ENCODE assay signal across 8 cellular contexts in the genomic region with DNA sequence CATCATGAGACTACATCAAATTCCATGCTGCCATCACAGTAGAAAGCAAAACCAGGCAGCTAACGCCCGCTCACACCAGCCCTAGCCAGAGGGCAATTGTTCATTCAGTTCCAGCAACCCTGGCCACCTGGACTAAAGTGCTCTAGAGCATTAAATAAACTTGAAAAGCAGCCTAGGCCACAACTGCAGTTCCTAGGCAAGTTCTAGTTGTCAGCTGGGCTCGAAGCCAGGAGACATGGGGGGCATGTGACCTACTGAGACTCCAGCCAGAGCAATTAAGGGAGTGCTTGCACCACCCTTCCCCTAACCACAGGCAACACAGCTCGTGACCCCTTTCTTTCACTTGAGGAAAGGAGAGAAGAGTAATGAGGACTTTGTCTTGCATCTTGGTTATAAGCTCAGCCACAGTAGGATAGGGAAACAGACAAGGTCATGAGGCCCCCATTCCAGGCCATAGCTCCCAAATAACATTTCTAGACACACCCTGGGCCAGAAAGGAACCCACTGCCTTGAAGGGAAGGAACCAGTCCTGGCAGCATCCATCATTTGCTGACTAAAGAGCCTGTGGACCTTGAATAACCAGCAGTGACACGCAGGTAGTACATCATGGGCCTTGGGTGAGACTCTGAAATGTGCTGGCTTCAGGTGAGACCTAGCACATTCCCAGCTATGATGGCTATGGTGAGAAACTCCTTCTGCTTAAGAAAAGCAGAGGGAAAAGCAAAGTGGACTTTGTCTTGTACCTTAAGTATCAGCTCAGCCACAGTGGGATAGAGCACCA.
DNase-seq lines count a peak whose midpoint lies in the region; ATAC-seq and TF ChIP-seq lines count a peak whose summit lies in the region.

No MANE protein-coding gene starts in this region.

- no peaks in the 10 kb centered on the region for H3K4me1 Mint-ChIP-seq in activated T-helper 1 cell treated with anti-CD3 and anti-CD28 coated beads, Interleukin-12 subunit alpha, Interleukin-12 subunit beta, Interleukin-2, Interleukin-4 antibody, amounts not matched to agents 30 ng/mL and 10 ng/mL and 1 ng/mL, durations not matched to agents 14 hours and 24 hours and 36 hours (ENCODE audit: low read depth)

- peak; percentile 65 for ATAC-seq in gastroesophageal sphincter
- ATAC-seq in HG03159 (IDR thresholded peaks at IDR 0.05; ENCODE audit: unreplicated experiment) = no peak
- ATAC-seq in HG02571 (IDR thresholded peaks at IDR 0.05; ENCODE audit: unreplicated experiment) = no peak

- no peaks in the 10 kb centered on the region for H3K27me3 Mint-ChIP-seq in activated T-helper 1 cell treated with anti-CD3 and anti-CD28 coated beads, Interleukin-12 subunit alpha, Interleukin-12 subunit beta, Interleukin-2, Interleukin-4 antibody, amounts not matched to agents 30 ng/mL and 10 ng/mL and 1 ng/mL, durations not matched to agents 14 hours and 24 hours and 36 hours (ENCODE audit: insufficient read depth)

- TF ChIP-seq EP300 in gastroesophageal sphincter (IDR thresholded peaks at IDR 0.05) (no peak), stomach (IDR thresholded peaks at IDR 0.05) (no peak)

- H3K4me3 ChIP-seq in gastroesophageal sphincter (no peak overlapping the region), stomach (no peak overlapping the region), spleen (no peak overlapping the region)

- H3K27ac Mint-ChIP-seq in activated T-helper 1 cell treated with anti-CD3 and anti-CD28 coated beads, Interleukin-12 subunit alpha, Interleukin-12 subunit beta, Interleukin-2, Interleukin-4 antibody, amounts not matched to agents 30 ng/mL and 10 ng/mL and 1 ng/mL, durations not matched to agents 14 hours and 24 hours and 36 hours = no peak overlapping the region

- H3K36me3 Mint-ChIP-seq in activated T-helper 1 cell treated with anti-CD3 and anti-CD28 coated beads, Interleukin-12 subunit alpha, Interleukin-12 subunit beta, Interleukin-2, Interleukin-4 antibody, amounts not matched to agents 30 ng/mL and 10 ng/mL and 1 ng/mL, durations not matched to agents 14 hours and 24 hours and 36 hours (ENCODE audit: low read depth) = peaks cover 43% of the 10 kb centered on the region

- H3K27me3 ChIP-seq in gastroesophageal sphincter = no peaks in the 10 kb centered on the region
- no peaks in the 10 kb centered on the region for H3K27me3 ChIP-seq in stomach
- no peaks in the 10 kb centered on the region for H3K27me3 ChIP-seq in spleen (replicated peaks in 1 of 7)

- H3K9me3 Mint-ChIP-seq in activated T-helper 1 cell treated with anti-CD3 and anti-CD28 coated beads, Interleukin-12 subunit alpha, Interleukin-12 subunit beta, Interleukin-2, Interleukin-4 antibody, amounts not matched to agents 30 ng/mL and 10 ng/mL and 1 ng/mL, durations not matched to agents 14 hours and 24 hours and 36 hours = peaks cover 27% of the 10 kb centered on the region

- intact Hi-C loops in stomach (cut with DNase I; ENCODE audit: low total_unique reads) = no loop called here
- intact Hi-C loops in spleen (cut with DNase I; ENCODE audit: low total_unique reads) = no loop called here
- intact Hi-C loops in activated T-helper 1 cell treated with anti-CD3 and anti-CD28 coated beads, Interleukin-12 subunit alpha, Interleukin-12 subunit beta, Interleukin-2, Interleukin-4 antibody, amounts not matched to agents 30 ng/mL and 10 ng/mL and 1 ng/mL, durations not matched to agents 14 hours and 24 hours and 36 hours (cut with micrococcal nuclease) = no loop called here

- H3K27ac ChIP-seq in gastroesophageal sphincter (no peak overlapping the region), stomach (peak overlapping the region in 4 of 5 donors; percentile 18 to 25 (median 22)), spleen (peak overlapping the region in 2 of 8 donors; percentile 2 to 10)

- peaks cover 0 to 20% (median 0%) of the 10 kb centered on the region in 3 donors for H3K9me3 ChIP-seq in gastroesophageal sphincter
- H3K9me3 ChIP-seq in stomach = peaks cover 0 to 21% (median 10%) of the 10 kb centered on the region in 4 donors
- H3K9me3 ChIP-seq in spleen = peaks cover 6 to 27% (median 26%) of the 10 kb centered on the region in 8 donors

- H3K36me3 ChIP-seq in gastroesophageal sphincter (peaks cover 0 to 35% of the 10 kb centered on the region in 2 donors), stomach (peaks cover 0 to 35% (median 4%) of the 10 kb centered on the region in 4 donors), spleen (peaks cover 0 to 42% (median 3%) of the 10 kb centered on the region in 6 donors)

- 68 to 100% methylated on average over 1 to 5 of the region's 5 CpGs for WGBS in gastroesophageal sphincter (ENCODE audit: low coverage in 1 of 2), 2 donors
- WGBS in stomach, 5 donors = 38 to 67% (median 53%) methylated on average over 5 of the region's 5 CpGs
- WGBS in spleen, 5 donors = 50 to 78% (median 70%) methylated on average over 5 of the region's 5 CpGs

- H3K4me3 Mint-ChIP-seq in activated T-helper 1 cell treated with anti-CD3 and anti-CD28 coated beads, Interleukin-12 subunit alpha, Interleukin-12 subunit beta, Interleukin-2, Interleukin-4 antibody, amounts not matched to agents 30 ng/mL and 10 ng/mL and 1 ng/mL, durations not matched to agents 14 hours and 24 hours and 36 hours = no peak overlapping the region

- TF ChIP-seq CTCF in gastroesophageal sphincter (IDR thresholded peaks at IDR 0.05) (no peak), stomach (IDR thresholded peaks at IDR 0.05) (no peak), spleen (IDR thresholded peaks at IDR 0.05 in 8 of 11, conservative IDR thresholded peaks at IDR 0.05 in 3 of 11) (no peak)

- no peak for TF ChIP-seq POLR2A in gastroesophageal sphincter (IDR thresholded peaks at IDR 0.05)
- no peak for TF ChIP-seq POLR2A in stomach (IDR thresholded peaks at IDR 0.05)
- no peak for TF ChIP-seq POLR2A in spleen (IDR thresholded peaks at IDR 0.05)

- DNase-seq in HT-29 (ENCODE audit: low spot score) = peak; percentile 56
- peak; percentile 25 for DNase-seq in SKM-1 (lab: John Stamatoyannopoulos, UW; ENCODE audit: unreplicated experiment)
- peak; percentile 72 for DNase-seq in stomach
- DNase-seq in spleen = no peak
- DNase-seq in activated T-helper 1 cell treated with anti-CD3 and anti-CD28 coated beads, Interleukin-12 subunit alpha, Interleukin-12 subunit beta, Interleukin-2, Interleukin-4 antibody, amounts not matched to agents 30 ng/mL and 10 ng/mL and 1 ng/mL, durations not matched to agents 14 hours and 24 hours and 36 hours (ENCODE audit: low spot score) = no peak

- peaks cover 0 to 13% (median 6%) of the 10 kb centered on the region in 3 donors for H3K4me1 ChIP-seq in gastroesophageal sphincter
- peaks cover 13 to 48% (median 19%) of the 10 kb centered on the region in 4 donors for H3K4me1 ChIP-seq in stomach
- H3K4me1 ChIP-seq in spleen = peaks cover 0 to 12% (median 6%) of the 10 kb centered on the region in 6 donors

Comparison
In these comparisons a context has a peak if more than half of its experiments do, and no peak if none do; other contexts are left out.
1. DNase-seq: peak in HT-29 (single experiment), SKM-1 (single experiment) and stomach (single experiment); none in spleen (single experiment) and activated T-helper 1 cell treated with anti-CD3 and anti-CD28 coated beads, Interleukin-12 subunit alpha, Interleukin-12 subunit beta, Interleukin-2, Interleukin-4 antibody, amounts not matched to agents 30 ng/mL and 10 ng/mL and 1 ng/mL, durations not matched to agents 14 hours and 24 hours and 36 hours (single experiment).
2. H3K27ac ChIP-seq: peak in stomach (4 of 5); none in gastroesophageal sphincter (0 of 4).